ENCODE assay signal across 8 cellular contexts in genomic region chr7:106421181-106421762, GRCh38.
DNase-seq lines count a peak whose midpoint lies in the region; ATAC-seq and TF ChIP-seq lines count a peak whose summit lies in the region.

No MANE protein-coding gene starts in this region.

- intact Hi-C loops in Calu3 (cut with micrococcal nuclease; ENCODE audit: unreplicated experiment) = no loop called here

- no peaks in the 10 kb centered on the region for H3K36me3 ChIP-seq in brain microvascular endothelial cell (replicated peaks)
- no peaks in the 10 kb centered on the region for H3K36me3 ChIP-seq in thymus (ENCODE audit: control insufficient read depth, insufficient read depth)

- DNase-seq in Calu3 (no peak), NCI-H2107 (lab: John Stamatoyannopoulos, UW) (peak; percentile 81), brain microvascular endothelial cell (peak; percentile 71), left kidney (ENCODE audit: low read depth, low spot score) (peak; percentile 33), NCI-H2227 treated with DMSO at 0.1 percent for 48 hours (lab: John Stamatoyannopoulos, UW) (no peak), erythroblast (lab: John Stamatoyannopoulos, UW) (no peak)

- no peak for TF ChIP-seq POLR2A in erythroblast (IDR thresholded peaks at IDR 0.05; ENCODE audit: low read length)

- in situ Hi-C loops in brain microvascular endothelial cell (cut with HindIII; ENCODE audit: low pct_ligation_motif_present, low sequenced_read_pairs) = no loop called here

- H3K4me3 Mint-ChIP-seq in Calu3 (ENCODE audit: low read depth, unreplicated experiment) = no peak overlapping the region

- CTCF ChIA-PET in Calu3 (lab: Charles Lee) = no interaction called here

- no peak overlapping the region for H3K4me3 ChIP-seq in brain microvascular endothelial cell (ENCODE audit: low read depth, low read length)
- no peak overlapping the region for H3K4me3 ChIP-seq in thymus (ENCODE audit: low read length)

- WGBS in thymus = 93% methylated on average over 6 of the region's 6 CpGs

- no peaks in the 10 kb centered on the region for H3K27me3 ChIP-seq in brain microvascular endothelial cell (replicated peaks)
- H3K27me3 ChIP-seq in thymus (ENCODE audit: control insufficient read depth, insufficient read depth) = no peaks in the 10 kb centered on the region

- no peaks in the 10 kb centered on the region for H3K4me1 ChIP-seq in thymus (ENCODE audit: control insufficient read depth, insufficient read depth, low read length)

- H3K27ac Mint-ChIP-seq in Calu3 (ENCODE audit: unreplicated experiment) = peak overlapping the region; percentile 93

- ATAC-seq in HG02885 (IDR thresholded peaks at IDR 0.05; ENCODE audit: poor library complexity, unreplicated experiment) = no peak

- H3K9me3 ChIP-seq in thymus (ENCODE audit: control insufficient read depth) = no peaks in the 10 kb centered on the region

- peaks cover 38% of the 10 kb centered on the region for H3K36me3 Mint-ChIP-seq in Calu3 (ENCODE audit: insufficient read depth, unreplicated experiment)

- peaks cover 3% of the 10 kb centered on the region for H3K9me3 Mint-ChIP-seq in Calu3 (ENCODE audit: low read depth, unreplicated experiment)

- H3K4me1 Mint-ChIP-seq in Calu3 (ENCODE audit: low read depth, unreplicated experiment) = peaks cover 88% of the 10 kb centered on the region

- no peaks in the 10 kb centered on the region for H3K27me3 Mint-ChIP-seq in Calu3 (ENCODE audit: unreplicated experiment)

- H3K27ac ChIP-seq in brain microvascular endothelial cell (peak overlapping the region; percentile 31), thymus (ENCODE audit: low read depth) (peak overlapping the region; percentile 2)

- TF ChIP-seq CTCF in Calu3 (IDR thresholded peaks at IDR 0.05; ENCODE audit: unreplicated experiment) = no peak
- TF ChIP-seq CTCF in brain microvascular endothelial cell (IDR thresholded peaks at IDR 0.05; ENCODE audit: low read depth, low read length, missing control alignments) = no peak

- BruUV-seq in Calu3 (replicated peaks; lab: Mats Ljungman, UMichigan) = no TSS peak

Comparison
In these comparisons a context has a peak if more than half of its experiments do, and no peak if none do; other contexts are left out.
1. DNase-seq: peak in NCI-H2107 (single experiment), brain microvascular endothelial cell (single experiment) and left kidney (single experiment); none in Calu3 (single experiment), NCI-H2227 treated with DMSO at 0.1 percent for 48 hours (single experiment) and erythroblast (0 of 2).